Comparison of ENCODE assay signal across 9 cellular contexts in genomic region chr17:31533546-31534155, GRCh38.
DNase-seq lines count a peak whose midpoint lies in the region; ATAC-seq and TF ChIP-seq lines count a peak whose summit lies in the region.
"Had no signal": no experiment of that assay in that cellular context is flagged by ENCODE, and none has a peak within 500 bp of the region (broad histone marks: within the 10 kb centered on the region; RNA-seq: fewer than 3 reads in every experiment).

No MANE protein-coding gene starts in this region.

- H2AFZ ChIP-seq in GM23248, result peak overlapping the region; percentile 58

- H3K9me3 ChIP-seq in GM23248 (ENCODE audit: low read depth), result no peaks in the 10 kb centered on the region
- H3K9me3 ChIP-seq: gastrocnemius medialis had no signal

- peaks cover 29% of the 10 kb centered on the region for H3K4me1 ChIP-seq in GM23248 (ENCODE audit: insufficient read depth)
- H3K4me1 ChIP-seq: gastrocnemius medialis had no signal

- WGBS in GM23248 (ENCODE audit: low coverage in 1 of 2, low lambda C conversion rate in 2 of 2, missing lambda C conversion rate in 2 of 2), 2 experiments, result 10% methylated on average over 10 of the region's 10 CpGs

- peak overlapping the region; percentile 57 for H3K27ac ChIP-seq in GM23248
- H3K27ac ChIP-seq: gastrocnemius medialis had no signal

- H3K4me2 ChIP-seq in GM23248 (ENCODE audit: unreplicated experiment), result peak overlapping the region; percentile 63

- TF ChIP-seq CTCF in AG09309 (IDR thresholded peaks at IDR 0.05; ENCODE audit: control insufficient read depth, insufficient read depth, low read depth, low read length, missing control alignments) (peak; percentile 44), fibroblast of the aortic adventitia (IDR thresholded peaks at IDR 0.05; ENCODE audit: insufficient read depth, low read length) (peak; percentile 10), retinal pigment epithelial cell (conservative IDR thresholded peaks at IDR 0.05; ENCODE audit: low read depth, low read length) (peak; percentile 42)

- peak overlapping the region; percentile 52 for H3K9ac ChIP-seq in GM23248

- H3K27me3 Mint-ChIP-seq in activated T-helper 2 cell treated with anti-CD3 and anti-CD28 coated beads, Interferon-gamma antibody, Interleukin-2, Interleukin-4, amounts not matched to agents 10 μg/mL and 5 μg/mL and 100 μg/mL, durations not matched to agents 14 hours and 24 hours and 36 hours (ENCODE audit: low read depth), result no peaks in the 10 kb centered on the region
- H3K27me3 Mint-ChIP-seq in stimulated activated naive B cell treated with anti-CD40 and anti-IgM and Interleukin-4, amounts not matched to agents 10 μg/mL and 1 μg/mL and 100 μg/mL, for 72 hours, result no peaks in the 10 kb centered on the region

- peaks cover 13% of the 10 kb centered on the region for H3K4me1 Mint-ChIP-seq in activated T-helper 2 cell treated with anti-CD3 and anti-CD28 coated beads, Interferon-gamma antibody, Interleukin-2, Interleukin-4, amounts not matched to agents 10 μg/mL and 5 μg/mL and 100 μg/mL, durations not matched to agents 14 hours and 24 hours and 36 hours (ENCODE audit: low read depth)
- H3K4me1 Mint-ChIP-seq in stimulated activated naive B cell treated with anti-CD40 and anti-IgM and Interleukin-4, amounts not matched to agents 10 μg/mL and 1 μg/mL and 100 μg/mL, for 72 hours, result peaks cover 39 to 60% of the 10 kb centered on the region in 2 donors

- DNase-seq in AG09309 (ENCODE audit: low read depth) (peak; percentile 23), GM23248 (peak; percentile 94), SW480 (ENCODE audit: low spot score) (peak; percentile 80), fibroblast of the aortic adventitia (ENCODE audit: low read depth) (peak; percentile 78), retinal pigment epithelial cell (ENCODE audit: low read depth) (no peak)
- no peak for DNase-seq in activated T-helper 2 cell treated with anti-CD3 and anti-CD28 coated beads, Interferon-gamma antibody, Interleukin-2, Interleukin-4, amounts not matched to agents 10 μg/mL and 5 μg/mL and 100 μg/mL, durations not matched to agents 14 hours and 24 hours and 36 hours (ENCODE audit: low spot score)
- DNase-seq in stimulated activated naive B cell treated with anti-CD40 and anti-IgM and Interleukin-4, amounts not matched to agents 10 μg/mL and 1 μg/mL and 100 μg/mL, for 72 hours, result no peak
- DNase-seq: gastrocnemius medialis had no signal

- intact Hi-C loops in activated T-helper 2 cell treated with anti-CD3 and anti-CD28 coated beads, Interferon-gamma antibody, Interleukin-2, Interleukin-4, amounts not matched to agents 10 μg/mL and 5 μg/mL and 100 μg/mL, durations not matched to agents 14 hours and 24 hours and 36 hours (cut with micrococcal nuclease), result no loop called here

- H3K4me3 ChIP-seq in AG09309 (ENCODE audit: control insufficient read depth, low read depth, low read length) (no peak overlapping the region), GM23248 (0 out of 2 replicates have a peak overlapping the region, but pooled peaks have one; percentile 1), fibroblast of the aortic adventitia (ENCODE audit: low read depth, low read length) (no peak overlapping the region), retinal pigment epithelial cell (ENCODE audit: low read length) (no peak overlapping the region)
- H3K4me3 ChIP-seq: gastrocnemius medialis had no signal

- no peaks in the 10 kb centered on the region for H3K36me3 ChIP-seq in GM23248 (ENCODE audit: low read depth)
- H3K36me3 ChIP-seq: gastrocnemius medialis had no signal

- no peaks in the 10 kb centered on the region for H3K27me3 ChIP-seq in GM23248 (replicated peaks; ENCODE audit: insufficient read depth)
- H3K27me3 ChIP-seq: gastrocnemius medialis had no signal

- H4K20me1 ChIP-seq in GM23248 (ENCODE audit: insufficient read depth), result no peaks in the 10 kb centered on the region

- H3K4me3 Mint-ChIP-seq in activated T-helper 2 cell treated with anti-CD3 and anti-CD28 coated beads, Interferon-gamma antibody, Interleukin-2, Interleukin-4, amounts not matched to agents 10 μg/mL and 5 μg/mL and 100 μg/mL, durations not matched to agents 14 hours and 24 hours and 36 hours (ENCODE audit: low read depth), result no peak overlapping the region
- H3K4me3 Mint-ChIP-seq in stimulated activated naive B cell treated with anti-CD40 and anti-IgM and Interleukin-4, amounts not matched to agents 10 μg/mL and 1 μg/mL and 100 μg/mL, for 72 hours, result no peak overlapping the region

- in situ Hi-C loops in GM23248 (cut with MboI), result no loop called here

- no peaks in the 10 kb centered on the region for H3K9me3 Mint-ChIP-seq in activated T-helper 2 cell treated with anti-CD3 and anti-CD28 coated beads, Interferon-gamma antibody, Interleukin-2, Interleukin-4, amounts not matched to agents 10 μg/mL and 5 μg/mL and 100 μg/mL, durations not matched to agents 14 hours and 24 hours and 36 hours
- H3K9me3 Mint-ChIP-seq in stimulated activated naive B cell treated with anti-CD40 and anti-IgM and Interleukin-4, amounts not matched to agents 10 μg/mL and 1 μg/mL and 100 μg/mL, for 72 hours, result no peaks in the 10 kb centered on the region

- no peak overlapping the region for H3K27ac Mint-ChIP-seq in activated T-helper 2 cell treated with anti-CD3 and anti-CD28 coated beads, Interferon-gamma antibody, Interleukin-2, Interleukin-4, amounts not matched to agents 10 μg/mL and 5 μg/mL and 100 μg/mL, durations not matched to agents 14 hours and 24 hours and 36 hours
- H3K27ac Mint-ChIP-seq in stimulated activated naive B cell treated with anti-CD40 and anti-IgM and Interleukin-4, amounts not matched to agents 10 μg/mL and 1 μg/mL and 100 μg/mL, for 72 hours, result no peak overlapping the region

- H3F3A ChIP-seq in GM23248 (ENCODE audit: insufficient read depth), result no peaks in the 10 kb centered on the region

- peaks cover 16% of the 10 kb centered on the region for H3K36me3 Mint-ChIP-seq in activated T-helper 2 cell treated with anti-CD3 and anti-CD28 coated beads, Interferon-gamma antibody, Interleukin-2, Interleukin-4, amounts not matched to agents 10 μg/mL and 5 μg/mL and 100 μg/mL, durations not matched to agents 14 hours and 24 hours and 36 hours (ENCODE audit: low read depth)
- H3K36me3 Mint-ChIP-seq in stimulated activated naive B cell treated with anti-CD40 and anti-IgM and Interleukin-4, amounts not matched to agents 10 μg/mL and 1 μg/mL and 100 μg/mL, for 72 hours, result peaks cover 37 to 40% of the 10 kb centered on the region in 2 donors

- no peaks in the 10 kb centered on the region for H3K9me2 ChIP-seq in GM23248 (ENCODE audit: insufficient read depth)

- no peaks in the 10 kb centered on the region for H3K79me2 ChIP-seq in GM23248 (ENCODE audit: insufficient read depth)

- no peak for ATAC-seq in GM21737 (IDR thresholded peaks at IDR 0.05; ENCODE audit: unreplicated experiment)
- no peak for ATAC-seq in stimulated activated naive B cell treated with anti-CD40 and anti-IgM and Interleukin-4, amounts not matched to agents 10 μg/mL and 1 μg/mL and 100 μg/mL, for 72 hours (replicated peaks)

Comparison
In these comparisons a context has a peak if more than half of its experiments do, and no peak if none do; other contexts are left out.
1. DNase-seq: peak in AG09309 (single experiment), GM23248 (single experiment), SW480 (single experiment) and fibroblast of the aortic adventitia (single experiment); none in retinal pigment epithelial cell (single experiment), activated T-helper 2 cell treated with anti-CD3 and anti-CD28 coated beads, Interferon-gamma antibody, Interleukin-2, Interleukin-4, amounts not matched to agents 10 μg/mL and 5 μg/mL and 100 μg/mL, durations not matched to agents 14 hours and 24 hours and 36 hours (single experiment) and stimulated activated naive B cell treated with anti-CD40 and anti-IgM and Interleukin-4, amounts not matched to agents 10 μg/mL and 1 μg/mL and 100 μg/mL, for 72 hours (single experiment).
2. Peak in every context shown above with its lines, with median percentiles within 50 percentile points of each other: CTCF ChIP-seq.